In the genomic region with DNA sequence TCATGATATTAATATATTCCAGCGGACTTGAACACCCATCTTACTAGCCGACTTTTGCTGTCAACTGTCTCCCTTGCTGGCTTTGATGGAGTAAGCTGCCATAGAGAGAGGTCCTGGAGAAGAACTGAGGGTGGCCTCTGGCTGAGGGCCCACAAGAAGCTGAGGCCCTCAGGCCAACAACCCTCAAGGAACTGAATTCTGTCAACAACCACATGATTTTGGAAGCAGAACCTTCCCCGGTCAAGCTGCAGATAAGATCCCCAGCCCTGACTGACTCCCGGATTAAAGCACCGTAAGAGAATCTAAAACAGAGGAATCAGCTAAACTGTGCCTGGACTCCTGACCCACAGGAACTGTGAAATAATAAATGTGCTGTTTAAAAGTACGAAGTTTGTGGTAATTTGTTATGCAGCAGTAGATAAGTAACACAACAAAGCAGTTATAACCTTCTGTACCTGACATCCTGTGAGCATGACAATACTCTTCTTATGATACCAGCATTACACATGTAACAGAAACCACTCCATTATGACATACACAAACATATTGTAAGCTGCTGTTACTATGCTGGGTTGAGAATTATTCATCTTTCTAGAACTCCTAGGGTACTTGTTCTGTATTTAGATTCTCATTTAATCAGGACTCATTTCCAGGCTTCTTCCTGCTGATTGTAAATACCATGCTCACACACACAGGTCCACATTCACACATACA, we compare ENCODE assay signal across 17 cellular contexts.
DNase-seq lines count a peak whose midpoint lies in the region; ATAC-seq and TF ChIP-seq lines count a peak whose summit lies in the region.
"Had no signal": no experiment of that assay in that cellular context is flagged by ENCODE, and none has a peak within 500 bp of the region (broad histone marks: within the 10 kb centered on the region; RNA-seq: fewer than 3 reads in every experiment).

No MANE protein-coding gene starts in this region.

- no peak for DNase-seq in activated CD4-positive, alpha-beta T cell treated with anti-CD3 and anti-CD28 coated beads for 36 hours
- no peak for DNase-seq in activated CD4-positive, alpha-beta T cell treated with anti-CD3 and anti-CD28 coated beads for 4 hours
- peak; percentile 47 for DNase-seq in amniotic epithelial cell (ENCODE audit: low read depth)
- DNase-seq in mesothelial cell of epicardium (ENCODE audit: low spot score in 2 of 2, unreplicated experiment in 2 of 2) = no peak
- no peak for DNase-seq in stimulated activated effector memory CD8-positive, alpha-beta T cell treated with anti-CD3 and anti-CD28 coated beads, Interleukin-12 subunit alpha, Interleukin-12 subunit beta, amount 100 ng/mL, for 72 hours (ENCODE audit: low spot score in 2 of 2)
- no peak for DNase-seq in germinal center (ENCODE audit: low spot score)
- no peak for DNase-seq in stomach
- DNase-seq: 8988T, Kasumi-1, NCI-H1417 treated with DMSO at 0.1 percent for 48 hours, NCI-H2029, NCI-H2171 treated with DMSO at 0.1 percent for 48 hours, NCI-H510A treated with DMSO at 0.1 percent for 48 hours, SIG-M5 had no signal

- CTCF ChIA-PET in activated CD4-positive, alpha-beta T cell treated with anti-CD3 and anti-CD28 coated beads for 36 hours (lab: Charles Lee) = no interaction called here

- H3K4me1 Mint-ChIP-seq in activated CD4-positive, alpha-beta T cell treated with anti-CD3 and anti-CD28 coated beads for 36 hours = peaks cover 28% of the 10 kb centered on the region
- peaks cover 66% of the 10 kb centered on the region for H3K4me1 Mint-ChIP-seq in mesothelial cell of epicardium
- peaks cover 8% of the 10 kb centered on the region for H3K4me1 Mint-ChIP-seq in stimulated activated effector memory CD8-positive, alpha-beta T cell treated with anti-CD3 and anti-CD28 coated beads, Interleukin-12 subunit alpha, Interleukin-12 subunit beta, amount 100 ng/mL, for 72 hours

- peak; percentile 50 for ATAC-seq in activated CD4-positive, alpha-beta T cell treated with anti-CD3 and anti-CD28 coated beads for 36 hours
- peak; percentile 57 for ATAC-seq in stimulated activated effector memory CD8-positive, alpha-beta T cell treated with anti-CD3 and anti-CD28 coated beads, Interleukin-12 subunit alpha, Interleukin-12 subunit beta, amount 100 ng/mL, for 72 hours
- no peak for ATAC-seq in gastroesophageal sphincter

- H3K9me3 Mint-ChIP-seq in activated CD4-positive, alpha-beta T cell treated with anti-CD3 and anti-CD28 coated beads for 36 hours (ENCODE audit: low read depth) = no peaks in the 10 kb centered on the region
- no peaks in the 10 kb centered on the region for H3K9me3 Mint-ChIP-seq in mesothelial cell of epicardium
- H3K9me3 Mint-ChIP-seq in stimulated activated effector memory CD8-positive, alpha-beta T cell treated with anti-CD3 and anti-CD28 coated beads, Interleukin-12 subunit alpha, Interleukin-12 subunit beta, amount 100 ng/mL, for 72 hours = no peaks in the 10 kb centered on the region

- H3K36me3 ChIP-seq in gastroesophageal sphincter (no peaks in the 10 kb centered on the region), stomach (no peaks in the 10 kb centered on the region)
- H3K36me3 ChIP-seq: BLaER1 treated with 17β-estradiol and CSF1 and Interleukin-3, amounts not matched to agents 10 nM and 100 nM; HAP-1 had no signal

- H3K27me3 ChIP-seq in gastroesophageal sphincter (peaks cover 22% of the 10 kb centered on the region), stomach (peaks cover 0 to 20% (median 9%) of the 10 kb centered on the region in 3 donors)

- no peak for TF ChIP-seq EP300 in gastroesophageal sphincter (IDR thresholded peaks at IDR 0.05)
- TF ChIP-seq EP300 in stomach (IDR thresholded peaks at IDR 0.05) = no peak

- no peaks in the 10 kb centered on the region for H3K36me3 Mint-ChIP-seq in activated CD4-positive, alpha-beta T cell treated with anti-CD3 and anti-CD28 coated beads for 36 hours (ENCODE audit: low read depth)
- H3K36me3 Mint-ChIP-seq in mesothelial cell of epicardium = no peaks in the 10 kb centered on the region
- H3K36me3 Mint-ChIP-seq in stimulated activated effector memory CD8-positive, alpha-beta T cell treated with anti-CD3 and anti-CD28 coated beads, Interleukin-12 subunit alpha, Interleukin-12 subunit beta, amount 100 ng/mL, for 72 hours = no peaks in the 10 kb centered on the region

- H3K4me3 ChIP-seq in gastroesophageal sphincter = no peak overlapping the region
- H3K4me3 ChIP-seq in stomach = no peak overlapping the region
- H3K4me3 ChIP-seq: BLaER1 treated with 17β-estradiol and CSF1 and Interleukin-3, amounts not matched to agents 10 nM and 100 nM; HAP-1 had no signal

- H3K4me1 ChIP-seq in gastroesophageal sphincter (peaks cover 0 to 19% (median 0%) of the 10 kb centered on the region in 3 donors), stomach (peaks cover 0 to 33% (median 18%) of the 10 kb centered on the region in 4 donors)

- H3K4me3 Mint-ChIP-seq in activated CD4-positive, alpha-beta T cell treated with anti-CD3 and anti-CD28 coated beads for 36 hours = no peak overlapping the region
- no peak overlapping the region for H3K4me3 Mint-ChIP-seq in mesothelial cell of epicardium
- no peak overlapping the region for H3K4me3 Mint-ChIP-seq in stimulated activated effector memory CD8-positive, alpha-beta T cell treated with anti-CD3 and anti-CD28 coated beads, Interleukin-12 subunit alpha, Interleukin-12 subunit beta, amount 100 ng/mL, for 72 hours

- 87 to 96% methylated on average over 4 of the region's 6 CpGs for WGBS in gastroesophageal sphincter (ENCODE audit: low coverage in 1 of 2), 2 donors
- WGBS in stomach, 5 donors = 75 to 85% (median 78%) methylated on average over 6 of the region's 6 CpGs

- H3K9me3 ChIP-seq in gastroesophageal sphincter (no peaks in the 10 kb centered on the region), stomach (no peaks in the 10 kb centered on the region)
- H3K9me3 ChIP-seq: HAP-1 had no signal

- H3K27ac ChIP-seq in gastroesophageal sphincter (no peak overlapping the region), stomach (no peak overlapping the region)
- H3K27ac ChIP-seq: BLaER1 treated with 17β-estradiol and CSF1 and Interleukin-3, amounts not matched to agents 10 nM and 100 nM had no signal

- peak overlapping the region; percentile 39 for H3K27ac Mint-ChIP-seq in activated CD4-positive, alpha-beta T cell treated with anti-CD3 and anti-CD28 coated beads for 36 hours
- H3K27ac Mint-ChIP-seq in mesothelial cell of epicardium = peak overlapping the region; percentile 52
- no peak overlapping the region for H3K27ac Mint-ChIP-seq in stimulated activated effector memory CD8-positive, alpha-beta T cell treated with anti-CD3 and anti-CD28 coated beads, Interleukin-12 subunit alpha, Interleukin-12 subunit beta, amount 100 ng/mL, for 72 hours

- TF ChIP-seq CTCF in mesothelial cell of epicardium (IDR thresholded peaks at IDR 0.05; ENCODE audit: unreplicated experiment) (no peak), gastroesophageal sphincter (IDR thresholded peaks at IDR 0.05) (no peak), stomach (IDR thresholded peaks at IDR 0.05) (no peak)

- intact Hi-C loops in activated CD4-positive, alpha-beta T cell treated with anti-CD3 and anti-CD28 coated beads for 36 hours (cut with DNase I, micrococcal nuclease) = loop anchor here in 1 of 2 experiments (10.0 kb wide), 1 partner anchor 113 kb away; no protein-coding TSS in a partner anchor
- intact Hi-C loops in stomach (cut with DNase I; ENCODE audit: low total_unique reads) = no loop called here

- peaks cover 21% of the 10 kb centered on the region for H3K27me3 Mint-ChIP-seq in activated CD4-positive, alpha-beta T cell treated with anti-CD3 and anti-CD28 coated beads for 36 hours
- H3K27me3 Mint-ChIP-seq in mesothelial cell of epicardium (ENCODE audit: low read depth) = no peaks in the 10 kb centered on the region

- POLR2A ChIA-PET in activated CD4-positive, alpha-beta T cell treated with anti-CD3 and anti-CD28 coated beads for 36 hours (lab: Charles Lee) = no interaction called here

- TF ChIP-seq POLR2A in gastroesophageal sphincter (IDR thresholded peaks at IDR 0.05) (no peak), stomach (IDR thresholded peaks at IDR 0.05) (no peak)
